Comparison of ENCODE assay signal across 8 cellular contexts in genomic region chr1:20964540-20965484, GRCh38.
A peak's percentile ranks its signal among the peaks of the same experiment; 100 is the strongest.
DNase-seq lines count a peak whose midpoint lies in the region; ATAC-seq and TF ChIP-seq lines count a peak whose summit lies in the region.

No MANE protein-coding gene starts in this region.

- no peaks in the 10 kb centered on the region for H3K9me3 ChIP-seq in right atrium auricular region
- no peaks in the 10 kb centered on the region for H3K9me3 ChIP-seq in PC-3 (ENCODE audit: low read length)
- no peaks in the 10 kb centered on the region for H3K9me3 ChIP-seq in tibial artery

- CTCF ChIA-PET in PC-3 (lab: Charles Lee): no interaction called here

- H3K27me3 ChIP-seq in right atrium auricular region (no peaks in the 10 kb centered on the region), PC-3 (ENCODE audit: low read length) (no peaks in the 10 kb centered on the region), tibial artery (no peaks in the 10 kb centered on the region)

- H3K9ac ChIP-seq in PC-3 (ENCODE audit: low read length): no peak overlapping the region

- TF ChIP-seq CTCF in right atrium auricular region (IDR thresholded peaks at IDR 0.05) (no peak), PC-3 (conservative IDR thresholded peaks at IDR 0.05; ENCODE audit: low read depth, low read length) (peak; percentile 34; the same call in 1 of the 2 replicates), tibial artery (IDR thresholded peaks at IDR 0.05) (no peak)

- BruUV-seq in PC-3 (replicated peaks; lab: Mats Ljungman, UMichigan): no TSS peak

- ATAC-seq in left ventricle myocardium superior: peak; percentile 19
- peak; percentile 78 for ATAC-seq in HG03159 (IDR thresholded peaks at IDR 0.05; ENCODE audit: unreplicated experiment)
- ATAC-seq in PC-3: peak; percentile 85
- peak; percentile 46 for ATAC-seq in sciatic nerve

- no peak overlapping the region for H3K27ac ChIP-seq in right atrium auricular region
- H3K27ac ChIP-seq in PC-3 (ENCODE audit: low read length): peak overlapping the region; percentile 50
- H3K27ac ChIP-seq in tibial artery: no peak overlapping the region

- no peak for DNase-seq in left ventricle myocardium superior
- DNase-seq in right atrium auricular region (ENCODE audit: low spot score): no peak
- DNase-seq in PC-3: peak; percentile 68
- no peak for DNase-seq in sciatic nerve (ENCODE audit: low spot score)
- DNase-seq in hepatic stellate cell (ENCODE audit: low spot score): no peak
- no peak for DNase-seq in tibial artery
- DNase-seq in activated CD8-positive, alpha-beta memory T cell treated with anti-CD3 and anti-CD28 coated beads, Interleukin-2, amount 50 U/mL, for 4 hours: no peak

- H3K4me2 ChIP-seq in PC-3 (ENCODE audit: low read length): peak overlapping the region; percentile 26; the same call in 1 of the 2 replicates

- peak overlapping the region; percentile 9; the same call in 1 of the 2 replicates for H2AFZ ChIP-seq in PC-3 (ENCODE audit: low read length)

- H3K4me3 ChIP-seq in right atrium auricular region: no peak overlapping the region
- H3K4me3 ChIP-seq in PC-3 (ENCODE audit: low read length): no peak overlapping the region
- no peak overlapping the region for H3K4me3 ChIP-seq in tibial artery

- no peaks in the 10 kb centered on the region for H3F3A ChIP-seq in PC-3 (ENCODE audit: low read length, unreplicated experiment)

- no peaks in the 10 kb centered on the region for H3K36me3 ChIP-seq in right atrium auricular region
- H3K36me3 ChIP-seq in PC-3 (ENCODE audit: low read depth, low read length): no peaks in the 10 kb centered on the region
- peaks cover 5 to 12% (median 9%) of the 10 kb centered on the region in 3 donors for H3K36me3 ChIP-seq in tibial artery

- no peaks in the 10 kb centered on the region for H3K79me2 ChIP-seq in PC-3 (ENCODE audit: low read length)

- intact Hi-C loops in left ventricle myocardium superior (cut with micrococcal nuclease) (no loop called here), PC-3 (cut with micrococcal nuclease) (no loop called here), sciatic nerve (cut with DNase I) (no loop called here), tibial artery (cut with DNase I; ENCODE audit: low total_unique reads) (no loop called here)

- no peaks in the 10 kb centered on the region for H3K9me2 ChIP-seq in PC-3 (replicated peaks; ENCODE audit: low read length)

- H3K4me1 ChIP-seq in right atrium auricular region: peaks cover 0 to 5% of the 10 kb centered on the region in 2 donors
- peaks cover 14% of the 10 kb centered on the region for H3K4me1 ChIP-seq in PC-3 (ENCODE audit: insufficient read depth, low read length)
- no peaks in the 10 kb centered on the region for H3K4me1 ChIP-seq in tibial artery

- POLR2A ChIA-PET in PC-3 (lab: Charles Lee; ENCODE audit: unreplicated experiment): no interaction called here

- no peaks in the 10 kb centered on the region for H4K20me1 ChIP-seq in PC-3 (ENCODE audit: low read length)

Comparison
In these comparisons a context has a peak if more than half of its experiments do, and no peak if none do; other contexts are left out.
1. ATAC-seq: peak in every context shown above with its lines; median percentile 85 in PC-3; 78 in HG03159; 46 in sciatic nerve; 19 in left ventricle myocardium superior.